ENCODE assay signal across 8 cellular contexts in the genomic region with DNA sequence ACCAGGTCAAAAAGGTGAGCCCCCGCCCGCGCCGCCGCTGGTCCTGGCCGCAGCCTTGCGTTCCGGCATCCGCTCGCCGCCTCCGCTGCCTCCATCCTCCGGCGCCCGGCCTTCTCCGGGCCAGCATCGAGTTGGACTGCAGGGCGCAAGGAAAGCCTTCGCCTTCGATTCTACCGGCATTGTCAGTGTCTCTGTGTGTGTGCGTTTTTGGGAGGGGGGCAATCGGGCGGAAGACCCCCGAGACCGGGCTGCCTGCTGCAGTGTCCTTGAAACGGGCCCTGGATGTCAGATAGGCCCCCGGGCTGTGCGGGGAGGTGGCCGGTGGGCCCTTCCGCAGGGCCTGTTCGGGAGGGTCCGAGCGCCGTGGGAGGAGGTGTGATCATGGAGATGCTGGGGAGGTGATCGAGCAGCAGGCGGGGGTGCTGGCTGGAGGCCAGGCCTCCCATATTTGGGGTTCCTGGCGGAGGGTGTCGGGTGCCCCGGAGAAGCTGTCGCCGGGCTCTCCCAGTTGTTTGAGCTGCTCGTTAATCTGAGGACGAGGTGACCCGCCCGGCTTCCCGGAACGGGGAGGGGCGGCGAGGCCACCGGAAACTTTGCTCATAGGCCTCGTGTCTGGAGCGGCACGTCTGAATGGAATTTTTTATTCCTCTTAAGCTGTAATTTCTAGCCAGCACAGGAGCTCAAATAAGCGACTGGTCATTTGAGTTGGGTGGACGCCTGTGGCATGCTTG. TPM values are rescaled to one million over a fixed set of nuclear protein-coding genes. Genes with fewer than 3 reads are reported as not detected.
A peak's percentile ranks its signal among the peaks of the same experiment; 100 is the strongest.
DNase-seq lines count a peak whose midpoint lies in the region; ATAC-seq and TF ChIP-seq lines count a peak whose summit lies in the region.

No MANE protein-coding gene starts in this region.

- no peaks in the 10 kb centered on the region for H3K27me3 Mint-ChIP-seq in osteocyte (ENCODE audit: unreplicated experiment)

- H3K4me1 ChIP-seq in Panc1 (ENCODE audit: control insufficient read depth, insufficient read depth, low read length): peaks cover 40% of the 10 kb centered on the region
- H3K4me1 ChIP-seq in foreskin keratinocyte: peaks cover 7% of the 10 kb centered on the region
- H3K4me1 ChIP-seq in thyroid gland: peaks cover 27 to 43% of the 10 kb centered on the region in 2 donors

- peak; percentile 3 for ATAC-seq in GM18499 (IDR thresholded peaks at IDR 0.05; ENCODE audit: insufficient read depth, unreplicated experiment)
- ATAC-seq in HG02623 (IDR thresholded peaks at IDR 0.05; ENCODE audit: unreplicated experiment): peak; percentile 13
- ATAC-seq in Panc1: peak; percentile 48
- ATAC-seq in foreskin keratinocyte: peak; percentile 6

- H3K36me3 ChIP-seq in Panc1 (ENCODE audit: control insufficient read depth, insufficient read depth, low read length) (peaks cover 2% of the 10 kb centered on the region; the same call in 1 of the 2 replicates), thyroid gland (no peaks in the 10 kb centered on the region)

- peak in 1 of 2 donors; percentile 24 for TF ChIP-seq POLR2A in thyroid gland (IDR thresholded peaks at IDR 0.05)

- CTCF ChIA-PET in Panc1 (lab: Charles Lee): interaction anchor here (0.6 kb wide), 1 partner anchor 80 kb away, joined by 3 read pairs; no protein-coding TSS in a partner anchor

- POLR2A ChIA-PET in Panc1 (lab: Charles Lee): interaction anchor here (0.5 to 0.6 kb wide), 3 partner anchors 38 to 343 kb away, joined by 3 to 6 read pairs (median 3); no protein-coding TSS in a partner anchor

- H3K4me3 ChIP-seq in Panc1 (ENCODE audit: low read depth in 2 of 2, low read length in 2 of 2) (peak overlapping the region; percentile 95 to 97), thyroid gland (replicated peaks in 1 of 3) (peak overlapping the region; percentile 80 to 99 (median 95))

- no peaks in the 10 kb centered on the region for H3K9me3 ChIP-seq in Panc1 (ENCODE audit: control insufficient read depth, insufficient read depth, low read depth, low read length)
- H3K9me3 ChIP-seq in thyroid gland: no peaks in the 10 kb centered on the region

- WGBS in thyroid gland, 2 donors: 0 to 1% methylated on average over 5 to 17 of the region's 56 CpGs

- BruUV-seq in Panc1 (replicated peaks; lab: Mats Ljungman, UMichigan): no TSS peak

- H3K27me3 ChIP-seq in Panc1 (ENCODE audit: control insufficient read depth, insufficient read depth, low read length) (no peaks in the 10 kb centered on the region), foreskin keratinocyte (no peaks in the 10 kb centered on the region), thyroid gland (no peaks in the 10 kb centered on the region)

- H3K27ac ChIP-seq in Panc1 (ENCODE audit: low read length) (peak overlapping the region; percentile 81), foreskin keratinocyte (peak overlapping the region; percentile 9), thyroid gland (peak overlapping the region; percentile 85 to 95 (median 91))

- peak overlapping the region; percentile 96 for H3K4me3 Mint-ChIP-seq in osteocyte (ENCODE audit: unreplicated experiment)

- no peak for TF ChIP-seq CTCF in Panc1 (IDR thresholded peaks at IDR 0.05)
- no peak for TF ChIP-seq CTCF in foreskin keratinocyte (conservative IDR thresholded peaks at IDR 0.05)
- TF ChIP-seq CTCF in osteocyte (IDR thresholded peaks at IDR 0.05): no peak
- no peak for TF ChIP-seq CTCF in thyroid gland (IDR thresholded peaks at IDR 0.05)

- H3K4me1 Mint-ChIP-seq in osteocyte (ENCODE audit: unreplicated experiment): peaks cover 34% of the 10 kb centered on the region

- H3K27ac Mint-ChIP-seq in osteocyte (ENCODE audit: unreplicated experiment): peak overlapping the region; percentile 87

- H3K9me3 Mint-ChIP-seq in osteocyte (ENCODE audit: unreplicated experiment): no peaks in the 10 kb centered on the region

- DNase-seq in Panc1 (ENCODE audit: low read depth, low spot score) (no peak), activated gamma-delta T cell (lab: John Stamatoyannopoulos, UW) (peak; percentile 51), foreskin keratinocyte (peak in 1 of 2 donors; percentile 35), osteocyte (ENCODE audit: extremely low spot score, unreplicated experiment) (no peak), thyroid gland (peak; percentile 83 to 84), NCI-H2029 treated with DMSO at 0.1 percent for 48 hours (lab: John Stamatoyannopoulos, UW) (no peak)

- intact Hi-C loops in Panc1 (cut with micrococcal nuclease; ENCODE audit: unreplicated experiment) (no loop called here), thyroid gland (cut with DNase I) (loop anchor here (5.0 kb wide), 1 partner anchor 73 kb away; no protein-coding TSS in a partner anchor)

- H3K36me3 Mint-ChIP-seq in osteocyte (ENCODE audit: unreplicated experiment): no peaks in the 10 kb centered on the region

- in situ Hi-C loops in Panc1 (cut with HindIII; ENCODE audit: low pct_unique_long_range_greater_than_20kb, low sequenced_read_pairs): no loop called here

RNA-seq across cellular contexts. Expression of gene HK1, which starts 40.9 kb away (rescaled TPM):
- total RNA-seq in Panc1 (2021; ENCODE audit: unreplicated experiment): 74.4 TPM
- polyA plus RNA-seq in Panc1 (2012; ENCODE audit: insufficient read length): 101 TPM
- 73.2 and 109 TPM in 2 replicates for total RNA-seq in foreskin keratinocyte
- 57.8 and 79.6 TPM in 2 replicates for polyA plus RNA-seq in foreskin keratinocyte
- 59.4 and 61.3 TPM in 2 replicates for total RNA-seq in osteocyte
- total RNA-seq in thyroid gland: 100 to 1,000 TPM; 106 to 231 (median 189) TPM

Comparison
In these comparisons a context has a peak if more than half of its experiments do, and no peak if none do; other contexts are left out.
1. DNase-seq: peak in activated gamma-delta T cell (single experiment) and thyroid gland (2 of 2); none in Panc1 (single experiment), osteocyte (single experiment) and NCI-H2029 treated with DMSO at 0.1 percent for 48 hours (single experiment).
2. H3K27ac ChIP-seq: peak in every context shown above with its lines; median percentile 91 in thyroid gland; 81 in Panc1; 9 in foreskin keratinocyte.
3. Peak in every context shown above with its lines, with median percentiles within 50 percentile points of each other: ATAC-seq.